ENCODE assay signal across 8 cellular contexts in genomic region chr15:31325976-31326728, GRCh38. TPM values are rescaled to one million over a fixed set of nuclear protein-coding genes. Genes with fewer than 3 reads are reported as not detected.
DNase-seq lines count a peak whose midpoint lies in the region; ATAC-seq, FAIRE-seq and TF ChIP-seq lines count a peak whose summit lies in the region.

No MANE protein-coding gene starts in this region.

- DNase-seq in AML-193 (lab: John Stamatoyannopoulos, UW) = peak; percentile 89 to 90
- peak; percentile 83 to 97 for DNase-seq in NCI-H446 (lab: John Stamatoyannopoulos, UW)
- peak; percentile 98 to 99 for DNase-seq in activated CD4-positive, alpha-beta T cell treated with anti-CD3 and anti-CD28 coated beads for 24 hours (ENCODE audit: low read depth in 2 of 2)
- DNase-seq in cerebellum (ENCODE audit: low spot score) = peak; percentile 99
- peak; percentile 100 for DNase-seq in kidney
- DNase-seq in stimulated activated CD4-positive, alpha-beta T cell treated with anti-CD3 and anti-CD28 coated beads, Interleukin-12 subunit alpha, Interleukin-12 subunit beta, amount 100 ng/mL, for 48 hours (ENCODE audit: low read depth in 2 of 3, low spot score in 1 of 3) = peak; percentile 99

- H3K27ac ChIP-seq in kidney (ENCODE audit: low read depth in 2 of 2, low read length in 2 of 2) = peak overlapping the region; percentile 97 to 98

- peak overlapping the region; percentile 43 to 79 for H3K9ac ChIP-seq in kidney (ENCODE audit: low read length in 2 of 2)

- H3K4me1 ChIP-seq in kidney (ENCODE audit: control insufficient read depth in 1 of 2, insufficient read depth in 1 of 2, low read depth in 1 of 2, low read length in 2 of 2) = peaks cover 16 to 22% of the 10 kb centered on the region in 2 donors

- ATAC-seq in GM19043 (IDR thresholded peaks at IDR 0.05; ENCODE audit: low read depth, unreplicated experiment) (peak; percentile 56), HG03342 (IDR thresholded peaks at IDR 0.05; ENCODE audit: unreplicated experiment) (peak; percentile 61)

- H3K36me3 ChIP-seq in kidney (ENCODE audit: control insufficient read depth in 1 of 2, insufficient read depth in 2 of 2, low read length in 2 of 2) = no peaks in the 10 kb centered on the region

- H3K9me3 ChIP-seq in kidney (ENCODE audit: control insufficient read depth in 1 of 2, low read length in 2 of 2) = no peaks in the 10 kb centered on the region

- FAIRE-seq in kidney (lab: Jason Lieb, UNC) = no peak

- peak; percentile 10 for TF ChIP-seq CTCF in kidney (IDR thresholded peaks at IDR 0.05; ENCODE audit: borderline replicate concordance, extremely low read depth, insufficient read depth)

- intact Hi-C loops in kidney (cut with DNase I) = no loop called here

- H3K4me3 ChIP-seq in kidney (ENCODE audit: low read length in 2 of 2) = peak overlapping the region; percentile 57 to 73

RNA-seq across cellular contexts. Expression of gene KLF13, which starts 0.5 kb away (rescaled TPM):
- total RNA-seq in cerebellum (28.9 TPM), kidney (123 TPM)
- polyA plus RNA-seq in kidney (ENCODE audit: insufficient read depth, low read depth, low replicate concordance) = 55.5 TPM

Comparison
In these comparisons a context has a peak if more than half of its experiments do, and no peak if none do; other contexts are left out.
1. Peak in every context shown above with its lines: DNase-seq, ATAC-seq, H3K4me3 ChIP-seq and H3K27ac ChIP-seq.